9 cellular contexts compared by ENCODE assay signal in the genomic region with DNA sequence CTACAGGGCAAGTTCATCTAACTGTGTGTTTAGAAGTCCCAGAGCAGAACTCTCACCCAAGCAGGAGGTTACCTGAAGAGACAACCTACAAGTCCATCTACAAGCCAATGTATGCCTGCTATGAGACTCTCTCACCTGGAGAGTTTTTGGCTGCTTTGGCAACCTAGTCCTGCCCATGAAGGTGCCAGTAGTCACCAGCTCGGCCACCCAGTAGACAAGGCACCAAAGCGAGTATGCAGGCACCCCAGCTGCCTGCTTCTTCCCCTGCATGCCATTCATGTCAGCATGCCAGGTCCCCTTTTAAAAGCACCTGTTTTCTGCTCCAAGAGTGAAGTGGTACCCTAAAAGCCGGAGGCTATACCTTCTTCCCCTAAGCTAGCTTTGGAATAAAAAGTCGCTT. TPM values are rescaled to one million over a fixed set of nuclear protein-coding genes. Genes with fewer than 3 reads are reported as not detected.
"Had no signal": no experiment of that assay in that cellular context is flagged by ENCODE, and none has a peak within 500 bp of the region (broad histone marks: within the 10 kb centered on the region; RNA-seq: fewer than 3 reads in every experiment).

No MANE protein-coding gene starts in this region.

- H3K4me2 ChIP-seq: GM23338 had no signal

- ATAC-seq: GM23338, HCT116, K562 had no signal

- H3K4me3 ChIP-seq: GM23338, HAP-1, K562 had no signal

- H3K4me3 Mint-ChIP-seq: GM23338, HFFc6 had no signal

- H3K4me1 ChIP-seq: HAP-1 had no signal

- H3K27ac Mint-ChIP-seq: GM23338, HFFc6 had no signal

- DNase-seq: H7, HFFc6, IMR-90 had no signal

- H2AFZ ChIP-seq: GM23338 had no signal

- H3K36me3 ChIP-seq: HAP-1 had no signal

RNA-seq across cellular contexts. Expression of a gene that starts 20.2 kb away (rescaled TPM):
- total RNA-seq: GM23338, H4, H7, HFFc6, HT-29, IMR-90, K562 had no signal

RNA-seq across cellular contexts. Expression of a gene that starts 24.9 kb away (rescaled TPM):
- total RNA-seq: H4, HFFc6, IMR-90, K562 had no signal
